7 cellular contexts compared by ENCODE assay signal in genomic region chr18:21134895-21135294, GRCh38. TPM values are rescaled to one million over a fixed set of nuclear protein-coding genes. Genes with fewer than 3 reads are reported as not detected.
DNase-seq lines count a peak whose midpoint lies in the region; ATAC-seq and TF ChIP-seq lines count a peak whose summit lies in the region.

No MANE protein-coding gene starts in this region.

- H4K20me1 ChIP-seq in DOHH2 (ENCODE audit: control insufficient read depth, insufficient read depth, low read depth, low read length) = no peaks in the 10 kb centered on the region

- H3K4me2 ChIP-seq in DOHH2 (ENCODE audit: low read length) = no peak overlapping the region

- intact Hi-C loops in mucosa of descending colon (cut with DNase I, micrococcal nuclease) = no loop called here

- no peaks in the 10 kb centered on the region for H3K27me3 ChIP-seq in DOHH2 (ENCODE audit: control insufficient read depth, low read length)

- H3K4me3 ChIP-seq in DOHH2 (ENCODE audit: low read length) (no peak overlapping the region), mucosa of descending colon (no peak overlapping the region)

- peak; percentile 31 for ATAC-seq in mucosa of descending colon
- ATAC-seq in HG02938 (IDR thresholded peaks at IDR 0.05; ENCODE audit: unreplicated experiment) = no peak

- TF ChIP-seq CTCF in DOHH2 (IDR thresholded peaks at IDR 0.05; ENCODE audit: low read depth, low read length, poor library complexity, severe bottlenecking) (peak; percentile 32), mucosa of descending colon (IDR thresholded peaks at IDR 0.05) (no peak)

- peak; percentile 49 for DNase-seq in LHCN-M2 (ENCODE audit: low read depth)
- peak; percentile 12 for DNase-seq in astrocyte of the hippocampus (ENCODE audit: low read depth, low spot score)
- peak in 1 of 3 donors; percentile 21 for DNase-seq in mucosa of descending colon
- no peak for DNase-seq in NCI-H1694 (lab: John Stamatoyannopoulos, UW)
- no peak for DNase-seq in NCI-H345 treated with DMSO at 0.1 percent for 48 hours (lab: John Stamatoyannopoulos, UW; ENCODE audit: unreplicated experiment)

- H3K36me3 ChIP-seq in DOHH2 (ENCODE audit: control insufficient read depth, low read length) (no peaks in the 10 kb centered on the region), mucosa of descending colon (ENCODE audit: low read depth) (no peaks in the 10 kb centered on the region)

- H3F3A ChIP-seq in DOHH2 (ENCODE audit: control insufficient read depth, insufficient read depth) = no peaks in the 10 kb centered on the region

- H3K4me1 ChIP-seq in DOHH2 (ENCODE audit: control insufficient read depth, low read length) (no peaks in the 10 kb centered on the region), mucosa of descending colon (ENCODE audit: low read depth) (no peaks in the 10 kb centered on the region)

- H3K79me2 ChIP-seq in DOHH2 (ENCODE audit: control insufficient read depth, low read length) = no peaks in the 10 kb centered on the region

- H3K9me2 ChIP-seq in DOHH2 (replicated peaks; ENCODE audit: control insufficient read depth, low read length) = no peaks in the 10 kb centered on the region

- H3K27ac ChIP-seq in DOHH2 (ENCODE audit: low read depth, low read length) = no peak overlapping the region

- H3K9me3 ChIP-seq in DOHH2 (ENCODE audit: control insufficient read depth, insufficient read depth, low read length) (no peaks in the 10 kb centered on the region), mucosa of descending colon (no peaks in the 10 kb centered on the region)

RNA-seq across cellular contexts. Expression of gene ROCK1, which starts 23.3 kb away (rescaled TPM):
- total RNA-seq in LHCN-M2 (2014; rRNA removed) (28.3 and 31.1 TPM in 2 replicates), mucosa of descending colon (10 to 100 TPM; 33.0 to 57.3 (median 34.1) TPM)
- polyA plus RNA-seq in LHCN-M2 (2012) = 12.0 TPM

Comparison
In these comparisons a context has a peak if more than half of its experiments do, and no peak if none do; other contexts are left out.
1. DNase-seq: peak in LHCN-M2 (single experiment) and astrocyte of the hippocampus (single experiment); none in NCI-H1694 (single experiment) and NCI-H345 treated with DMSO at 0.1 percent for 48 hours (single experiment).